ENCODE assay signal across 14 cellular contexts in the genomic region with DNA sequence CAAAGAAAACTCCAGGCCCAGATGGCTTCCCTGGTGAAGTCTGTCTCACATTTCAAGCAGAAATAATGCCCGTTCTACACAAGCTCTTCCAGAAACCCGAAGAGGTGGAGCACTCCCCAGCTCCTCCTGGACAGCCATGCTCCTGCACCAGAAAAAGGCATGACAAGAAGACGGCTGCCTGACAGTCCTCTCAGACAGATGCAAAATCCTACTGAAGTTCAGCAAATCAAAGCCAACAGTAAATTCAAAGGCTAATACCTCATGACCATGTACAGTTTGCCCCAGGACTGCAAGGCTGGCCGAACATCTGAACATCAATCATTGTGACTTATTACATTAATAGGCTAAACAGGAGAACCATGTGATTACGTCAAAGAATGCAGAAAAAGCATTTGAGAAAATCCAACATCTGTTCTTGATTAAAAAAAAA. TPM values are rescaled to one million over a fixed set of nuclear protein-coding genes. Genes with fewer than 3 reads are reported as not detected.
A peak's percentile ranks its signal among the peaks of the same experiment; 100 is the strongest.
DNase-seq lines count a peak whose midpoint lies in the region.
"Had no signal": no experiment of that assay in that cellular context is flagged by ENCODE, and none has a peak within 500 bp of the region (broad histone marks: within the 10 kb centered on the region; RNA-seq: fewer than 3 reads in every experiment).

No MANE protein-coding gene starts in this region.

- H2BK120ac ChIP-seq in mesendoderm (ENCODE audit: low read depth, low read length), result no peak overlapping the region

- H2BK5ac ChIP-seq in mesendoderm (ENCODE audit: low read length), result no peak overlapping the region

- H3K27me3 ChIP-seq in mesendoderm (ENCODE audit: insufficient read depth, low read length, poor library complexity), result no peaks in the 10 kb centered on the region
- H3K27me3 ChIP-seq: heart right ventricle, SJSA1 had no signal

- H3K18ac ChIP-seq in mesendoderm (ENCODE audit: low read length), result no peak overlapping the region

- WGBS in mesendoderm (ENCODE audit: extremely low coverage, insufficient coverage, low lambda C conversion rate), result no CpG with 5 or more reads among the region's 5 CpGs

- peak; percentile 12 for DNase-seq in COLO829 (ENCODE audit: low spot score)
- DNase-seq in NCI-H82 treated with DMSO at 0.1 percent for 48 hours (lab: John Stamatoyannopoulos, UW; ENCODE audit: unreplicated experiment), result peak; percentile 33
- DNase-seq in fibroblast of gingiva (ENCODE audit: low read depth), result peak; percentile 45
- peak; percentile 22 for DNase-seq in retina
- no peak for DNase-seq in glomerular visceral epithelial cell (ENCODE audit: extremely low spot score)
- DNase-seq in activated effector memory CD4-positive, alpha-beta T cell treated with Interleukin-2 at 50 U/mL for 16 hours, result no peak
- no peak for DNase-seq in mesendoderm
- DNase-seq: activated CD4-positive, alpha-beta T cell treated with anti-CD3 and anti-CD28 coated beads for 1 hour; DND-41; heart right ventricle; KBM-7; NCI-H1694 treated with DMSO at 0.1 percent for 48 hours; stimulated activated naive CD8-positive, alpha-beta T cell treated with anti-CD3 and anti-CD28 coated beads, Interleukin-15, Interleukin-2, amounts not matched to agents 100 U/mL and 50 U/mL, for 24 hours had no signal

- no peaks in the 10 kb centered on the region for H3K4me1 ChIP-seq in mesendoderm (ENCODE audit: control insufficient read depth, low read depth, low read length)
- H3K4me1 ChIP-seq: SJSA1 had no signal

- no peak overlapping the region for H3K27ac ChIP-seq in mesendoderm (ENCODE audit: low read depth, low read length)
- H3K27ac ChIP-seq: heart right ventricle, SJSA1 had no signal

- no peak overlapping the region for H3K23ac ChIP-seq in mesendoderm (ENCODE audit: low read length)

- H3K79me2 ChIP-seq in mesendoderm (ENCODE audit: control insufficient read depth, insufficient read depth, low read length), result no peaks in the 10 kb centered on the region

- no peak overlapping the region for H2BK15ac ChIP-seq in mesendoderm (replicated peaks; ENCODE audit: low read depth)

- no peaks in the 10 kb centered on the region for H3K79me1 ChIP-seq in mesendoderm (ENCODE audit: low read length)

- no peak overlapping the region for H3K4me3 ChIP-seq in mesendoderm (ENCODE audit: low read length)
- H3K4me3 ChIP-seq: heart right ventricle, SJSA1 had no signal

- no peak overlapping the region for H2AK5ac ChIP-seq in mesendoderm (ENCODE audit: low read length)

- no peak overlapping the region for H4K8ac ChIP-seq in mesendoderm (ENCODE audit: low read depth, low read length)

- no peak overlapping the region for H3K9ac ChIP-seq in mesendoderm (ENCODE audit: low read length)

- no peak overlapping the region for H3K56ac ChIP-seq in mesendoderm (ENCODE audit: low read length)

- no peak overlapping the region for H3K4ac ChIP-seq in mesendoderm (ENCODE audit: low read depth, low read length)

- no peak overlapping the region for H4K5ac ChIP-seq in mesendoderm (ENCODE audit: low read length)

- H3K4me2 ChIP-seq in mesendoderm (ENCODE audit: low read length), result no peak overlapping the region

- H3K36me3 ChIP-seq in mesendoderm (ENCODE audit: control insufficient read depth, insufficient read depth, low read length), result no peaks in the 10 kb centered on the region
- H3K36me3 ChIP-seq: heart right ventricle, SJSA1 had no signal

RNA-seq across cellular contexts. Expression of a gene that starts 30.8 kb away (rescaled TPM):
- polyA plus RNA-seq in mesendoderm (2013, experiment 1 of 2), result 10.1 TPM
- polyA plus RNA-seq in mesendoderm (2013, experiment 2 of 2), result 10.8 TPM

RNA-seq across cellular contexts. Expression of a gene that starts 50.8 kb away (rescaled TPM):
- polyA plus RNA-seq in mesendoderm (2013, experiment 1 of 2), result 15.8 TPM
- polyA plus RNA-seq in mesendoderm (2013, experiment 2 of 2), result 15.6 TPM

RNA-seq across cellular contexts. Expression of a gene that starts 50.8 kb away (rescaled TPM):
- polyA plus RNA-seq in mesendoderm (2013, experiment 1 of 2), result 1.3 TPM
- polyA plus RNA-seq in mesendoderm (2013, experiment 2 of 2), result 1.3 TPM

Comparison
In these comparisons a context has a peak if more than half of its experiments do, and no peak if none do; other contexts are left out.
1. DNase-seq: peak in COLO829 (single experiment), NCI-H82 treated with DMSO at 0.1 percent for 48 hours (single experiment), fibroblast of gingiva (single experiment) and retina (single experiment); none in glomerular visceral epithelial cell (single experiment), activated effector memory CD4-positive, alpha-beta T cell treated with Interleukin-2 at 50 U/mL for 16 hours (single experiment) and mesendoderm (single experiment).